In the genomic region with DNA sequence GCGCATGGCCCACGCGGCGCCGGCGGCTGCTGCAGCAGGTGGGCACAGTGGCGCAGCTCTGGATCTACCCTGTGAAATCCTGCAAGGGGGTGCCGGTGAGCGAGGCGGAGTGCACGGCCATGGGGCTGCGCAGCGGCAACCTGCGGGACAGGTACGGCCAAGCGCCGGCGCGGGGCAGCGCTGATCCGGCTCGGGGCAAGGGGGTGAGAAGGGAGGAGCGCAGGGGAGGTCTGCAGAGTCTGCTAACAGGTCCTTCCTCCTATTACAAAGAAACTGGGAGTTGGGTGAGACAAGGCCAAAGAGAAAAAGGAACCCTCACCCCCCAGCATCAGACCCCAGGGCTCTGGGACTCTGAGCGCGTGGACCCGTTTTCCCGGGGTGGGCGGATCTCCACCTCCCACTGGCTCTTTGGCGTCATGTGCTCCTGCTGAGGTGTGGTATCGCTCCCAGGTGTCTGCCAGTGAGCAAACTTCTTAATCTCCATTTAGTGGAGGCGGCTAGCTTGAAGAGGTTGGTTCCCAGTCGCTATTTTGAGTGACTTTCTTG, we compare ENCODE assay signal across 8 cellular contexts. TPM values are rescaled to one million over a fixed set of nuclear protein-coding genes. Genes with fewer than 3 reads are reported as not detected.
DNase-seq lines count a peak whose midpoint lies in the region; ATAC-seq and TF ChIP-seq lines count a peak whose summit lies in the region.

No MANE protein-coding gene starts in this region.

- peaks cover 13% of the 10 kb centered on the region for H3K79me2 ChIP-seq in HCT116 (ENCODE audit: insufficient read depth, low read length)

- DNase-seq in ELF-1 (ENCODE audit: low read depth, low spot score) (peak; percentile 79), HCT116 (ENCODE audit: low read depth, low spot score) (peak; percentile 51), NCI-H2107 (lab: John Stamatoyannopoulos, UW) (peak; percentile 61), cerebellum (ENCODE audit: low spot score) (peak; percentile 50), memory B cell (ENCODE audit: low spot score in 2 of 2) (no peak), type B pancreatic cell (ENCODE audit: extremely low spot score, unreplicated experiment) (no peak)
- no peak for DNase-seq in activated T-helper 2 cell treated with anti-CD3 and anti-CD28 coated beads, Interferon-gamma antibody, Interleukin-2, Interleukin-4, amounts not matched to agents 10 μg/mL and 5 μg/mL and 100 μg/mL, durations not matched to agents 14 hours and 24 hours and 36 hours (ENCODE audit: low spot score)

- peak overlapping the region; percentile 80 for H3K27ac ChIP-seq in HCT116 (ENCODE audit: low read depth, low read length)

- H3K9me3 ChIP-seq in HCT116 (ENCODE audit: control insufficient read depth in 1 of 2, insufficient read depth in 1 of 2, low read depth in 1 of 2, low read length in 2 of 2): no peaks in the 10 kb centered on the region

- RAD21 ChIA-PET in HCT116 (lab: Charles Lee; ENCODE audit: low non-redundant PET in 1 of 2, low total read pairs in 2 of 2, uncharacterized antibody in 2 of 2, unreplicated experiment in 2 of 2): no interaction called here

- peak overlapping the region; percentile 40 for H2AFZ ChIP-seq in HCT116 (ENCODE audit: low read depth, low read length, poor library complexity, severe bottlenecking)

- peak; percentile 20 for TF ChIP-seq POLR2A in HCT116 (IDR thresholded peaks at IDR 0.05; ENCODE audit: borderline replicate concordance, extremely low read depth, insufficient read depth, insufficient read length)

- CTCF ChIA-PET in HCT116 (lab: Charles Lee): interaction anchor here (3.0 to 3.4 kb wide), 2 partner anchors 11 to 506 kb away, joined by 9 to 29 read pairs; no protein-coding TSS in a partner anchor

- no peaks in the 10 kb centered on the region for H3K27me3 ChIP-seq in HCT116 (ENCODE audit: insufficient read depth, low read length)

- POLR2A ChIA-PET in HCT116 (lab: Charles Lee): interaction anchor here (1.2 kb wide), 2 partner anchors 12 to 506 kb away, joined by 3 to 4 read pairs; no protein-coding TSS in a partner anchor

- BruUV-seq in HCT116 (replicated peaks; lab: Mats Ljungman, UMichigan): no TSS peak

- H3K4me2 ChIP-seq in HCT116 (ENCODE audit: low read length): peak overlapping the region; percentile 97

- H3K36me3 Mint-ChIP-seq in memory B cell (peaks cover 6% of the 10 kb centered on the region), type B pancreatic cell (no peaks in the 10 kb centered on the region)
- no peaks in the 10 kb centered on the region for H3K36me3 Mint-ChIP-seq in activated T-helper 2 cell treated with anti-CD3 and anti-CD28 coated beads, Interferon-gamma antibody, Interleukin-2, Interleukin-4, amounts not matched to agents 10 μg/mL and 5 μg/mL and 100 μg/mL, durations not matched to agents 14 hours and 24 hours and 36 hours (ENCODE audit: low read depth)

- H3K4me1 ChIP-seq in HCT116 (ENCODE audit: control insufficient read depth in 1 of 2, insufficient read depth in 2 of 2, low read length in 2 of 2): peaks cover 11 to 25% of the 10 kb centered on the region in 2 experiments

- H3K36me3 ChIP-seq in HCT116 (ENCODE audit: control insufficient read depth in 1 of 2, insufficient read depth in 2 of 2, low read length in 2 of 2): no peaks in the 10 kb centered on the region

- H3K4me1 Mint-ChIP-seq in memory B cell: peaks cover 3% of the 10 kb centered on the region
- peaks cover 16% of the 10 kb centered on the region for H3K4me1 Mint-ChIP-seq in type B pancreatic cell (ENCODE audit: unreplicated experiment)
- H3K4me1 Mint-ChIP-seq in activated T-helper 2 cell treated with anti-CD3 and anti-CD28 coated beads, Interferon-gamma antibody, Interleukin-2, Interleukin-4, amounts not matched to agents 10 μg/mL and 5 μg/mL and 100 μg/mL, durations not matched to agents 14 hours and 24 hours and 36 hours (ENCODE audit: low read depth): no peaks in the 10 kb centered on the region

- no peaks in the 10 kb centered on the region for H4K20me1 ChIP-seq in HCT116 (ENCODE audit: insufficient read depth)

- TF ChIP-seq CTCF in HCT116 (IDR thresholded peaks at IDR 0.05 in 2 of 3, conservative IDR thresholded peaks at IDR 0.05 in 1 of 3; ENCODE audit: borderline replicate concordance in 1 of 3, insufficient read depth in 1 of 3, low read depth in 2 of 3, low read length in 2 of 3) (no peak), type B pancreatic cell (conservative IDR thresholded peaks at IDR 0.05) (no peak)

- peak overlapping the region; percentile 81 for H3K9ac ChIP-seq in HCT116 (ENCODE audit: low read length)

- intact Hi-C loops in HCT116 (cut with micrococcal nuclease): no loop called here
- intact Hi-C loops in activated T-helper 2 cell treated with anti-CD3 and anti-CD28 coated beads, Interferon-gamma antibody, Interleukin-2, Interleukin-4, amounts not matched to agents 10 μg/mL and 5 μg/mL and 100 μg/mL, durations not matched to agents 14 hours and 24 hours and 36 hours (cut with micrococcal nuclease): no loop called here

- H3K27me3 Mint-ChIP-seq in memory B cell: peaks cover 5% of the 10 kb centered on the region
- H3K27me3 Mint-ChIP-seq in type B pancreatic cell: no peaks in the 10 kb centered on the region
- H3K27me3 Mint-ChIP-seq in activated T-helper 2 cell treated with anti-CD3 and anti-CD28 coated beads, Interferon-gamma antibody, Interleukin-2, Interleukin-4, amounts not matched to agents 10 μg/mL and 5 μg/mL and 100 μg/mL, durations not matched to agents 14 hours and 24 hours and 36 hours (ENCODE audit: low read depth): peaks cover 53% of the 10 kb centered on the region

- no peak overlapping the region for H3K27ac Mint-ChIP-seq in memory B cell
- H3K27ac Mint-ChIP-seq in type B pancreatic cell: peak overlapping the region; percentile 79
- no peak overlapping the region for H3K27ac Mint-ChIP-seq in activated T-helper 2 cell treated with anti-CD3 and anti-CD28 coated beads, Interferon-gamma antibody, Interleukin-2, Interleukin-4, amounts not matched to agents 10 μg/mL and 5 μg/mL and 100 μg/mL, durations not matched to agents 14 hours and 24 hours and 36 hours

- ATAC-seq in HCT116 (peak; percentile 84), memory B cell (ENCODE audit: low read depth) (peak; percentile 68), HG03439 (IDR thresholded peaks at IDR 0.05; ENCODE audit: unreplicated experiment) (no peak)

- no peaks in the 10 kb centered on the region for H3K9me2 ChIP-seq in HCT116 (ENCODE audit: insufficient read depth)

- H3K4me3 ChIP-seq in HCT116 (replicated peaks in 1 of 2; ENCODE audit: low read depth in 1 of 2, low read length in 2 of 2): peak overlapping the region; percentile 49 to 66

- no peaks in the 10 kb centered on the region for H3K9me3 Mint-ChIP-seq in memory B cell
- H3K9me3 Mint-ChIP-seq in type B pancreatic cell: no peaks in the 10 kb centered on the region
- H3K9me3 Mint-ChIP-seq in activated T-helper 2 cell treated with anti-CD3 and anti-CD28 coated beads, Interferon-gamma antibody, Interleukin-2, Interleukin-4, amounts not matched to agents 10 μg/mL and 5 μg/mL and 100 μg/mL, durations not matched to agents 14 hours and 24 hours and 36 hours: no peaks in the 10 kb centered on the region

- H3K4me3 Mint-ChIP-seq in memory B cell: peak overlapping the region; percentile 73
- H3K4me3 Mint-ChIP-seq in type B pancreatic cell: peak overlapping the region; percentile 89
- no peak overlapping the region for H3K4me3 Mint-ChIP-seq in activated T-helper 2 cell treated with anti-CD3 and anti-CD28 coated beads, Interferon-gamma antibody, Interleukin-2, Interleukin-4, amounts not matched to agents 10 μg/mL and 5 μg/mL and 100 μg/mL, durations not matched to agents 14 hours and 24 hours and 36 hours (ENCODE audit: low read depth)

- no peak for TF ChIP-seq RAD21 in HCT116 (IDR thresholded peaks at IDR 0.05; ENCODE audit: low read depth)

TF ChIP-seq in HCT116, 20 proteins besides CTCF, POLR2A, EP300 and RAD21 (continues in another document):
- TF ChIP-seq POLR2AphosphoS5 (IDR thresholded peaks at IDR 0.05; ENCODE audit: low read depth, low read length): no peak
- no peak for TF ChIP-seq ZNF274 (IDR thresholded peaks at IDR 0.05; ENCODE audit: low read depth, low read length)
- TF ChIP-seq ELF1 (IDR thresholded peaks at IDR 0.05; ENCODE audit: borderline replicate concordance, low read depth): no peak
- no peak for TF ChIP-seq EZH2 (IDR thresholded peaks at IDR 0.05)
- TF ChIP-seq EGR1 (IDR thresholded peaks at IDR 0.05; ENCODE audit: low read depth): no peak
- no peak for TF ChIP-seq YY1 (IDR thresholded peaks at IDR 0.05; ENCODE audit: extremely low read depth, insufficient replicate concordance, low read depth, low read length)
- TF ChIP-seq MAX (IDR thresholded peaks at IDR 0.05): peak; percentile 84
- TF ChIP-seq SRF (IDR thresholded peaks at IDR 0.05; ENCODE audit: low read depth): no peak

RNA-seq across cellular contexts. Expression of gene MTARC1, which starts 0.4 kb away (rescaled TPM):
- total RNA-seq in HCT116 (2021; ENCODE audit: unreplicated experiment) (26.5 TPM), cerebellum (11.3 TPM), type B pancreatic cell (ENCODE audit: low replicate concordance) (11.3 and 18.0 TPM in 2 replicates)
- polyA plus RNA-seq in HCT116 (2012): 7.6 and 10.2 TPM in 2 replicates
- not detected in 2 replicates for total RNA-seq in activated T-helper 2 cell treated with anti-CD3 and anti-CD28 coated beads, Interferon-gamma antibody, Interleukin-2, Interleukin-4, amounts not matched to agents 10 μg/mL and 5 μg/mL and 100 μg/mL, durations not matched to agents 14 hours and 24 hours and 36 hours

RNA-seq across cellular contexts. Expression of gene MTARC2, which starts 39.0 kb away (rescaled TPM):
- total RNA-seq in HCT116 (2021; ENCODE audit: unreplicated experiment): 16.6 TPM
- polyA plus RNA-seq in HCT116 (2012): 10.3 and 12.9 TPM in 2 replicates
- total RNA-seq in cerebellum: 7.0 TPM
- total RNA-seq in type B pancreatic cell (ENCODE audit: low replicate concordance): 14.3 and 14.4 TPM in 2 replicates
- not detected in 2 replicates for total RNA-seq in activated T-helper 2 cell treated with anti-CD3 and anti-CD28 coated beads, Interferon-gamma antibody, Interleukin-2, Interleukin-4, amounts not matched to agents 10 μg/mL and 5 μg/mL and 100 μg/mL, durations not matched to agents 14 hours and 24 hours and 36 hours

Comparison
In these comparisons a context has a peak if more than half of its experiments do, and no peak if none do; other contexts are left out.
1. DNase-seq: peak in ELF-1 (single experiment), HCT116 (single experiment), NCI-H2107 (single experiment) and cerebellum (single experiment); none in memory B cell (0 of 2), type B pancreatic cell (single experiment) and activated T-helper 2 cell treated with anti-CD3 and anti-CD28 coated beads, Interferon-gamma antibody, Interleukin-2, Interleukin-4, amounts not matched to agents 10 μg/mL and 5 μg/mL and 100 μg/mL, durations not matched to agents 14 hours and 24 hours and 36 hours (single experiment).
2. RNA of gene MTARC1, which starts 0.4 kb away (total RNA-seq): 26.5 TPM in HCT116 (single experiment), 11.3 to 18.0 TPM in type B pancreatic cell and 11.3 TPM in cerebellum (single experiment); not detected in activated T-helper 2 cell treated with anti-CD3 and anti-CD28 coated beads, Interferon-gamma antibody, Interleukin-2, Interleukin-4, amounts not matched to agents 10 μg/mL and 5 μg/mL and 100 μg/mL, durations not matched to agents 14 hours and 24 hours and 36 hours; every median in the first group is over 10 times any median in the second.